ENCODE assay signal across 24 cellular contexts in genomic region chr14:83520837-83521236, GRCh38.
DNase-seq lines count a peak whose midpoint lies in the region; ATAC-seq, FAIRE-seq and TF ChIP-seq lines count a peak whose summit lies in the region.
"Had no signal": no experiment of that assay in that cellular context is flagged by ENCODE, and none has a peak within 500 bp of the region (broad histone marks: within the 10 kb centered on the region; RNA-seq: fewer than 3 reads in every experiment).

No MANE protein-coding gene starts in this region.

- FAIRE-seq in H54 (lab: Jason Lieb, UNC), result no peak
- FAIRE-seq: bronchial epithelial cell had no signal

- H3K4me2 ChIP-seq in SK-N-SH, result no peak overlapping the region

- no peak overlapping the region for H3K9ac ChIP-seq in SK-N-SH

- no peaks in the 10 kb centered on the region for H4K20me1 ChIP-seq in SK-N-SH (ENCODE audit: insufficient read depth)

- WGBS in SK-N-SH (ENCODE audit: low lambda C conversion rate), result 2% methylated on average over 3 of the region's 3 CpGs
- 53 to 62% methylated on average over 3 of the region's 3 CpGs for WGBS in tibial nerve, 2 donors

- H3K27me3 ChIP-seq in SK-N-SH (ENCODE audit: insufficient read depth), result no peaks in the 10 kb centered on the region
- no peaks in the 10 kb centered on the region for H3K27me3 ChIP-seq in tibial nerve
- H3K27me3 ChIP-seq: heart right ventricle, ovary had no signal

- H3K9me3 ChIP-seq in SK-N-SH (no peaks in the 10 kb centered on the region), tibial nerve (no peaks in the 10 kb centered on the region)
- H3K9me3 ChIP-seq: ovary had no signal

- peak; percentile 27 to 94; a peak in 3 of 4 replicates for TF ChIP-seq EP300 in SK-N-SH (IDR thresholded peaks at IDR 0.05; ENCODE audit: borderline replicate concordance in 1 of 2, low read depth in 1 of 2, low read length in 1 of 2)
- no peak for TF ChIP-seq EP300 in tibial nerve (IDR thresholded peaks at IDR 0.05)

- H3K27ac ChIP-seq in SK-N-SH (ENCODE audit: low read depth in 2 of 2, low read length in 1 of 2), result peak overlapping the region in 1 of 2 experiments; percentile 73; a peak in 2 of 4 replicates
- no peak overlapping the region for H3K27ac ChIP-seq in tibial nerve
- H3K27ac ChIP-seq: heart right ventricle, ovary, skin epidermis had no signal

- H3K4me1 ChIP-seq in SK-N-SH (ENCODE audit: control insufficient read depth in 1 of 2, insufficient read depth in 2 of 2, low read depth in 1 of 2, low read length in 1 of 2) (peaks cover 0 to 5% of the 10 kb centered on the region in 2 experiments; a peak in 2 of 4 replicates), tibial nerve (no peaks in the 10 kb centered on the region)
- H3K4me1 ChIP-seq: heart right ventricle had no signal

- no peaks in the 10 kb centered on the region for H3K36me3 ChIP-seq in SK-N-SH (replicated peaks in 1 of 2; ENCODE audit: control insufficient read depth in 1 of 2, insufficient read depth in 2 of 2, low read length in 1 of 2)
- H3K36me3 ChIP-seq in tibial nerve, result no peaks in the 10 kb centered on the region
- H3K36me3 ChIP-seq: heart right ventricle, ovary had no signal

- H3K9me2 ChIP-seq in SK-N-SH, result no peaks in the 10 kb centered on the region

- H2AFZ ChIP-seq in SK-N-SH (ENCODE audit: low read depth), result no peak overlapping the region

- peaks cover 5% of the 10 kb centered on the region for H3F3A ChIP-seq in SK-N-SH (replicated peaks; ENCODE audit: insufficient read depth)

- DNase-seq in H4 (ENCODE audit: low spot score), result peak; percentile 6
- DNase-seq in SK-N-SH, result peak; percentile 74
- peak; percentile 1 for DNase-seq in fibroblast of pulmonary artery (ENCODE audit: low read depth)
- no peak for DNase-seq in tibial nerve (ENCODE audit: low spot score in 2 of 2)
- DNase-seq in H54 (ENCODE audit: insufficient read length, low spot score), result no peak
- DNase-seq: activated B cell treated with CpG ODN at 0.5 μM for 24 hours; activated CD8-positive, alpha-beta T cell treated with anti-CD3 and anti-CD28 coated beads, Interleukin-2, amount 10 ng/mL, durations not matched to agents 7 days and 5 days; DMS 273 treated with DMSO at 0.1 percent for 48 hours; erythroblast; GF-D8; heart right ventricle; immature natural killer cell; MV-4-11; naive B cell; NCI-H1930; ovary; Right ventricle myocardium superior; T-helper 17 cell had no signal

- H3K4me3 ChIP-seq in SK-N-SH (ENCODE audit: low read depth in 2 of 2, low read length in 1 of 2) (no peak overlapping the region), fibroblast of pulmonary artery (replicated peaks; ENCODE audit: low read depth, low read length) (no peak overlapping the region), tibial nerve (no peak overlapping the region)
- H3K4me3 ChIP-seq: heart right ventricle, lung, ovary, skin epidermis had no signal

- CTCF ChIA-PET in SK-N-SH (lab: Yijun Ruan, JAX), result interaction anchor here (0.8 to 1.4 kb wide), 4 partner anchors 13 to 225 kb away, joined by 3 to 6 read pairs (median 4); no protein-coding TSS in a partner anchor

- ATAC-seq in HG02938 (IDR thresholded peaks at IDR 0.05; ENCODE audit: unreplicated experiment), result no peak
- ATAC-seq in activated CD4-positive, CD25-positive, alpha-beta regulatory T cell treated with anti-CD3 and anti-CD28 coated beads, Interleukin-2, amount 50 U/mL, for 24 hours, result no peak
- ATAC-seq: activated CD8-positive, alpha-beta T cell treated with anti-CD3 and anti-CD28 coated beads, Interleukin-2, amount 10 ng/mL, durations not matched to agents 7 days and 5 days; activated naive CD4-positive, alpha-beta T cell treated with anti-CD3 and anti-CD28 coated beads, Interleukin-2, amount 50 U/mL, for 72 hours; heart right ventricle; T-helper 17 cell had no signal

- H3K79me2 ChIP-seq in SK-N-SH (ENCODE audit: insufficient read depth), result no peaks in the 10 kb centered on the region

- TF ChIP-seq POLR2A in tibial nerve (IDR thresholded peaks at IDR 0.05) (no peak), H54 (IDR thresholded peaks at IDR 0.05; ENCODE audit: low read depth, low read length) (no peak)

- TF ChIP-seq RAD21 in SK-N-SH (IDR thresholded peaks at IDR 0.05; ENCODE audit: low read length), result peak; percentile 46

- POLR2A ChIA-PET in SK-N-SH (lab: Yijun Ruan, JAX), result no interaction called here

- TF ChIP-seq CTCF in SK-N-SH (IDR thresholded peaks at IDR 0.05) (no peak), fibroblast of pulmonary artery (IDR thresholded peaks at IDR 0.05; ENCODE audit: low read length, missing control alignments) (no peak), tibial nerve (IDR thresholded peaks at IDR 0.05) (no peak)

TF ChIP-seq in SK-N-SH, 30 proteins besides CTCF, POLR2A, EP300 and RAD21 (continues in another document):
- TF ChIP-seq NFIC (IDR thresholded peaks at IDR 0.05; ENCODE audit: borderline replicate concordance), result no peak
- TF ChIP-seq ELF1 (IDR thresholded peaks at IDR 0.05), result no peak
- no peak for TF ChIP-seq SIN3A (IDR thresholded peaks at IDR 0.05; ENCODE audit: borderline replicate concordance, low read depth, low read length)
- TF ChIP-seq, protein P1, sequence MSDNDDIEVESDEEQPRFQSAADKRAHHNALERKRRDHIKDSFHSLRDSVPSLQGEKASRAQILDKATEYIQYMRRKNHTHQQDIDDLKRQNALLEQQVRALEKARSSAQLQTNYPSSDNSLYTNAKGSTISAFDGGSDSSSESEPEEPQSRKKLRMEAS (IDR thresholded peaks at IDR 0.05; ENCODE audit: low read depth), result no peak
- TF ChIP-seq POLR2AphosphoS5 (IDR thresholded peaks at IDR 0.05; ENCODE audit: low read depth, low read length), result peak; percentile 32; the same call in 1 of the 2 replicates
- TF ChIP-seq NRF1 (IDR thresholded peaks at IDR 0.05; ENCODE audit: low read depth, low read length), result no peak
- TF ChIP-seq GABPA (IDR thresholded peaks at IDR 0.05; ENCODE audit: low read depth), result no peak
- TF ChIP-seq, protein P2, sequence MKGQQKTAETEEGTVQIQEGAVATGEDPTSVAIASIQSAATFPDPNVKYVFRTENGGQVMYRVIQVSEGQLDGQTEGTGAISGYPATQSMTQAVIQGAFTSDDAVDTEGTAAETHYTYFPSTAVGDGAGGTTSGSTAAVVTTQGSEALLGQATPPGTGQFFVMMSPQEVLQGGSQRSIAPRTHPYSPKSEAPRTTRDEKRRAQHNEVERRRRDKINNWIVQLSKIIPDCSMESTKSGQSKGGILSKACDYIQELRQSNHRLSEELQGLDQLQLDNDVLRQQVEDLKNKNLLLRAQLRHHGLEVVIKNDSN (IDR thresholded peaks at IDR 0.05; ENCODE audit: borderline replicate concordance, low read depth), result no peak
- TF ChIP-seq TAF1 (IDR thresholded peaks at IDR 0.05; ENCODE audit: borderline replicate concordance, low read depth, low read length), result no peak
- no peak for TF ChIP-seq EZH2phosphoT487 (IDR thresholded peaks at IDR 0.05; ENCODE audit: borderline replicate concordance, low read depth)
- no peak for TF ChIP-seq FOXM1 (IDR thresholded peaks at IDR 0.05; ENCODE audit: low read depth)
- TF ChIP-seq SMC3 (IDR thresholded peaks at IDR 0.05; ENCODE audit: low read depth, low read length), result no peak
- TF ChIP-seq TCF12 (IDR thresholded peaks at IDR 0.05), result peak; percentile 82
- peak; percentile 95 for TF ChIP-seq GATA2 (CRISPR knock-in tag; IDR thresholded peaks at IDR 0.05)
- TF ChIP-seq FOSL2 (IDR thresholded peaks at IDR 0.05; ENCODE audit: borderline replicate concordance, low read depth), result no peak
- TF ChIP-seq YY1 (IDR thresholded peaks at IDR 0.05; ENCODE audit: low read depth), result no peak
- TF ChIP-seq TEAD4 (IDR thresholded peaks at IDR 0.05; ENCODE audit: borderline replicate concordance, insufficient read depth), result 0 out of 2 replicates have a peak, but pooled peaks have one; percentile 29
- peak; percentile 26; the same call in 1 of the 2 replicates for TF ChIP-seq RXRA (IDR thresholded peaks at IDR 0.05; ENCODE audit: borderline replicate concordance, low read depth)
- TF ChIP-seq, protein P3, sequence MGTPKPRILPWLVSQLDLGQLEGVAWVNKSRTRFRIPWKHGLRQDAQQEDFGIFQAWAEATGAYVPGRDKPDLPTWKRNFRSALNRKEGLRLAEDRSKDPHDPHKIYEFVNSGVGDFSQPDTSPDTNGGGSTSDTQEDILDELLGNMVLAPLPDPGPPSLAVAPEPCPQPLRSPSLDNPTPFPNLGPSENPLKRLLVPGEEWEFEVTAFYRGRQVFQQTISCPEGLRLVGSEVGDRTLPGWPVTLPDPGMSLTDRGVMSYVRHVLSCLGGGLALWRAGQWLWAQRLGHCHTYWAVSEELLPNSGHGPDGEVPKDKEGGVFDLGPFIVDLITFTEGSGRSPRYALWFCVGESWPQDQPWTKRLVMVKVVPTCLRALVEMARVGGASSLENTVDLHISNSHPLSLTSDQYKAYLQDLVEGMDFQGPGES (IDR thresholded peaks at IDR 0.05; ENCODE audit: low read depth, low read length), result no peak
- TF ChIP-seq CHD2 (IDR thresholded peaks at IDR 0.05; ENCODE audit: low read length, partially characterized antibody), result peak; percentile 89
- no peak for TF ChIP-seq PBX3 (IDR thresholded peaks at IDR 0.05)
- TF ChIP-seq MXI1 (IDR thresholded peaks at IDR 0.05; ENCODE audit: low read depth, low read length), result no peak
- TF ChIP-seq USF2 (IDR thresholded peaks at IDR 0.05; ENCODE audit: borderline replicate concordance, low read depth, low read length), result no peak

Comparison
In these comparisons a context has a peak if more than half of its experiments do, and no peak if none do; other contexts are left out.
1. DNase-seq: peak in H4 (single experiment), SK-N-SH (single experiment) and fibroblast of pulmonary artery (single experiment); none in tibial nerve (0 of 2) and H54 (single experiment).